Comparison of ENCODE assay signal across 11 cellular contexts in the genomic region with DNA sequence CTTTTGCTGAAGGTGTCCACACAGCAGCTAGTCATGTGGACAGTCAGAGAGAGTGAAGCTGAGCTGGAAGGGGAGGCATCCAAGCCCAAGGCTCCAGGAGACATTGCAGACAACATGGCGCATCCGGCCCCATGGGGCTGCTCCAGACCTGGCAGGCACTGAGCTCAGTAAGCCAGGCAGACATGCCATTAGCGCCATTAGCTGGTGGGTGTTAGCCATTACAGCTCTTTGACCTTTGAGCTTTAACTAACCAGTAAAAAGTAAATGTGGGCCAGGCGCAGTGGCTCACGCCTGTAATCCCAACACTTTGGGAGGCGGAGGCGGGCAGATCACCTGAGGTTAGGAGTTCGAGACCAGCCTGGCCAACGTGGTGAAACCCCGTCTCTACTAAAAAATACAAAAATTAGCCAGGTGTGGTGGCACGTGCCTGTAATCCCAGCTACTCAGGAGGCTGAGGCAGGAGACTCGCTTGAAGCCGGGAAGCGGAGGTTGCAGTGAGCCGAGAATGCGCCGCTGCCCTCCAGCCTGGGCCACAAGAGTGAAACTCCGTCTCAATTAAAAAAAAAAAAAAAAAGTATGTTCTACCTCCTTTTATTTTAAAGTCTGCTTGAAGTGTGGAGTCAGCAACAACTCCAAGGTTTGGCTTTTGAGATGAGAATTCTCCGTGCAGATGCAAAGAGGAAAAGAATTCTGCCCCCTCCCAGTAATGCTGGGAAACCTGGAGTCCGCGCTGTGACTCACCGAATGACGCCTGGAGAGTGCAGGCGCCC.
DNase-seq lines count a peak whose midpoint lies in the region; ATAC-seq and TF ChIP-seq lines count a peak whose summit lies in the region.
"Had no signal": no experiment of that assay in that cellular context is flagged by ENCODE, and none has a peak within 500 bp of the region (broad histone marks: within the 10 kb centered on the region; RNA-seq: fewer than 3 reads in every experiment).

No MANE protein-coding gene starts in this region.

- TF ChIP-seq CTCF in choroid plexus epithelial cell (conservative IDR thresholded peaks at IDR 0.05; ENCODE audit: low read depth, low read length) (peak; percentile 12), neural crest cell (conservative IDR thresholded peaks at IDR 0.05) (no peak)

- no peak for ATAC-seq in GM21786 (IDR thresholded peaks at IDR 0.05; ENCODE audit: unreplicated experiment)
- ATAC-seq in GM18868 (IDR thresholded peaks at IDR 0.05; ENCODE audit: unreplicated experiment) = no peak
- ATAC-seq: left colon had no signal

- peaks cover 0 to 2% (median 0%) of the 10 kb centered on the region in 3 donors for H3K9me3 Mint-ChIP-seq in IgD-negative memory B cell
- H3K9me3 Mint-ChIP-seq in neural crest cell = peaks cover 3% of the 10 kb centered on the region

- H3K4me3 Mint-ChIP-seq in IgD-negative memory B cell = peak overlapping the region in 3 of 4 donors; percentile 79 to 96 (median 94)
- H3K4me3 Mint-ChIP-seq in neural crest cell = no peak overlapping the region

- no peak overlapping the region for H3K4me3 ChIP-seq in choroid plexus epithelial cell (ENCODE audit: low read depth, low read length)

- H3K4me1 Mint-ChIP-seq in IgD-negative memory B cell (peaks cover 6 to 18% (median 9%) of the 10 kb centered on the region in 3 donors), neural crest cell (no peaks in the 10 kb centered on the region)

- peaks cover 11% of the 10 kb centered on the region for H3K36me3 Mint-ChIP-seq in IgD-negative memory B cell
- H3K36me3 Mint-ChIP-seq in neural crest cell (ENCODE audit: low read depth) = peaks cover 17% of the 10 kb centered on the region

- H3K27ac Mint-ChIP-seq in IgD-negative memory B cell = peak overlapping the region in 1 of 3 donors; percentile 22
- H3K27ac Mint-ChIP-seq in neural crest cell (ENCODE audit: unreplicated experiment) = peak overlapping the region; percentile 5

- H3K27me3 Mint-ChIP-seq in IgD-negative memory B cell = no peaks in the 10 kb centered on the region
- no peaks in the 10 kb centered on the region for H3K27me3 Mint-ChIP-seq in neural crest cell (ENCODE audit: low read depth)

- DNase-seq in DMS 273 (lab: John Stamatoyannopoulos, UW; ENCODE audit: unreplicated experiment) (peak; percentile 32), DMS 273 treated with DMSO at 0.1 percent for 48 hours (lab: John Stamatoyannopoulos, UW) (no peak), choroid plexus epithelial cell (ENCODE audit: low read depth) (no peak), neural crest cell (ENCODE audit: low read depth, low spot score) (no peak), NCI-H2196 (lab: John Stamatoyannopoulos, UW; ENCODE audit: unreplicated experiment) (no peak)
- DNase-seq: activated CD4-positive, CD25-positive, alpha-beta regulatory T cell; NCI-H446 treated with DMSO at 0.1 percent for 48 hours had no signal
